ENCODE assay signal across 16 cellular contexts in the genomic region with DNA sequence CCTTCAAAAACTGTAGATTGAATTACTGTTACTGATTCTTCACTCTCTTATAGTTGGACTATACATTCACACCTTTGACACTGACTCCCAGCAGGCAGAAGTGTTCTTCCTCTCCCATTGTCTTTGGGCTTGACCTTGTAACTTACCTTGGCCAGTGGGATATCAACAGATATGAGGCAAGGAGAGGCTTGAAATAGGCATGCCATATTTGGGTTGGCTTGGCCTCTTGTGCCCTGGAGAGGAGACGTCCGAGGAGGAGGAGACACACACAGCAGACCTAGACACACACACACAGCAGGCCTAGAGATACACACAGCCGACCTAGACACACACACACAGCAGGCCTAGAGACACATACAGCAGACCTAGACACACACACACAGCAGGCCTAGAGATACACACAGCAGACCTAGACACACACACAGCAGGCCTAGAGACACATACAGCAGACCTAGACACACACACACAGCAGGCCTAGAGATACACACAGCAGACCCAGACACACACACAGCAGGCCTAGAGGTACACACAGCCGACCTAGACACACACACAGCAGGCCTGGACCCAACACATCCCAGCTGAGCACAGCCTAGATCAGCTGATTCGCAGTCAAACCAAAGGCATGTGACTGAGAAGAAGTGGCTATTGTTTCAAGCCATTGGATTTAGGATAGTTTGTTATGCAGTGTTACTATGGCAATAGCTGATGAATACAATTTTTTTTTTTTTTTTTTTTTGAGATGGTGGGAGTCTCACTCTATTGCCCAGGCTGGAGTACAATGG. TPM values are rescaled to one million over a fixed set of nuclear protein-coding genes. Genes with fewer than 3 reads are reported as not detected.
A peak's percentile ranks its signal among the peaks of the same experiment; 100 is the strongest.
DNase-seq lines count a peak whose midpoint lies in the region; ATAC-seq and TF ChIP-seq lines count a peak whose summit lies in the region.
"Had no signal": no experiment of that assay in that cellular context is flagged by ENCODE, and none has a peak within 500 bp of the region (broad histone marks: within the 10 kb centered on the region; RNA-seq: fewer than 3 reads in every experiment).

No MANE protein-coding gene starts in this region.

- H3K27me3 ChIP-seq in right atrium auricular region (no peaks in the 10 kb centered on the region), left ventricle myocardium inferior (ENCODE audit: low read depth) (no peaks in the 10 kb centered on the region)
- H3K27me3 ChIP-seq: upper lobe of left lung had no signal

- TF ChIP-seq CTCF in right atrium auricular region (IDR thresholded peaks at IDR 0.05), result no peak
- no peak for TF ChIP-seq CTCF in left ventricle myocardium inferior (IDR thresholded peaks at IDR 0.05; ENCODE audit: borderline replicate concordance)

- peak; percentile 60 for ATAC-seq in Right ventricle myocardium inferior
- ATAC-seq in T-helper 17 cell, result peak; percentile 20
- no peak for ATAC-seq in stimulated activated memory B cell treated with anti-CD40 and anti-IgM and Interleukin-4, amounts not matched to agents 10 μg/mL and 1 μg/mL and 100 μg/mL, for 72 hours
- no peak for ATAC-seq in GM19023 (IDR thresholded peaks at IDR 0.05; ENCODE audit: unreplicated experiment)
- ATAC-seq in GM18505 (IDR thresholded peaks at IDR 0.05; ENCODE audit: unreplicated experiment), result no peak
- ATAC-seq: HCT116 had no signal

- no peaks in the 10 kb centered on the region for H3K27me3 Mint-ChIP-seq in T-helper 17 cell
- no peaks in the 10 kb centered on the region for H3K27me3 Mint-ChIP-seq in stimulated activated memory B cell treated with anti-CD40 and anti-IgM and Interleukin-4, amounts not matched to agents 10 μg/mL and 1 μg/mL and 100 μg/mL, for 72 hours
- H3K27me3 Mint-ChIP-seq: activated naive CD8-positive, alpha-beta T cell treated with anti-CD3 and anti-CD28 coated beads for 36 hours had no signal

- H3K9me3 ChIP-seq in right atrium auricular region (no peaks in the 10 kb centered on the region), T-helper 17 cell (ENCODE audit: control insufficient read depth, low read length, poor library complexity, severe bottlenecking) (no peaks in the 10 kb centered on the region), left ventricle myocardium inferior (replicated peaks) (no peaks in the 10 kb centered on the region)
- H3K9me3 ChIP-seq: upper lobe of left lung had no signal

- H3K4me1 Mint-ChIP-seq in T-helper 17 cell, result peaks cover 7% of the 10 kb centered on the region
- peaks cover 18% of the 10 kb centered on the region for H3K4me1 Mint-ChIP-seq in stimulated activated memory B cell treated with anti-CD40 and anti-IgM and Interleukin-4, amounts not matched to agents 10 μg/mL and 1 μg/mL and 100 μg/mL, for 72 hours
- H3K4me1 Mint-ChIP-seq: activated naive CD8-positive, alpha-beta T cell treated with anti-CD3 and anti-CD28 coated beads for 36 hours had no signal

- H3K27ac ChIP-seq in right atrium auricular region (no peak overlapping the region), left ventricle myocardium inferior (replicated peaks) (peak overlapping the region; percentile 8)
- H3K27ac ChIP-seq: KMS-11, upper lobe of left lung had no signal

- no peak overlapping the region for H3K4me3 Mint-ChIP-seq in T-helper 17 cell
- no peak overlapping the region for H3K4me3 Mint-ChIP-seq in stimulated activated memory B cell treated with anti-CD40 and anti-IgM and Interleukin-4, amounts not matched to agents 10 μg/mL and 1 μg/mL and 100 μg/mL, for 72 hours
- H3K4me3 Mint-ChIP-seq: activated naive CD8-positive, alpha-beta T cell treated with anti-CD3 and anti-CD28 coated beads for 36 hours had no signal

- H3K9me3 Mint-ChIP-seq in stimulated activated memory B cell treated with anti-CD40 and anti-IgM and Interleukin-4, amounts not matched to agents 10 μg/mL and 1 μg/mL and 100 μg/mL, for 72 hours, result no peaks in the 10 kb centered on the region
- H3K9me3 Mint-ChIP-seq: activated naive CD8-positive, alpha-beta T cell treated with anti-CD3 and anti-CD28 coated beads for 36 hours had no signal

- H3K4me1 ChIP-seq in right atrium auricular region (peaks cover 0 to 10% of the 10 kb centered on the region in 2 donors), left ventricle myocardium inferior (peaks cover 20% of the 10 kb centered on the region)
- H3K4me1 ChIP-seq: upper lobe of left lung had no signal

- H3K36me3 Mint-ChIP-seq in T-helper 17 cell (ENCODE audit: low read depth), result peaks cover 3% of the 10 kb centered on the region
- no peaks in the 10 kb centered on the region for H3K36me3 Mint-ChIP-seq in stimulated activated memory B cell treated with anti-CD40 and anti-IgM and Interleukin-4, amounts not matched to agents 10 μg/mL and 1 μg/mL and 100 μg/mL, for 72 hours
- H3K36me3 Mint-ChIP-seq: activated naive CD8-positive, alpha-beta T cell treated with anti-CD3 and anti-CD28 coated beads for 36 hours had no signal

- TF ChIP-seq POLR2A in GM18505 (IDR thresholded peaks at IDR 0.05; ENCODE audit: borderline replicate concordance, extremely low read depth, insufficient read depth, insufficient read length), result no peak

- DNase-seq in Right ventricle myocardium inferior (ENCODE audit: missing footprints), result no peak
- no peak for DNase-seq in right atrium auricular region (ENCODE audit: low spot score)
- DNase-seq in T-helper 17 cell, result no peak
- no peak for DNase-seq in left ventricle myocardium inferior
- DNase-seq in SIG-M5 (lab: John Stamatoyannopoulos, UW), result no peak
- DNase-seq: activated CD4-positive, alpha-beta T cell treated with anti-CD3 and anti-CD28 coated beads for 48 hours; activated naive CD8-positive, alpha-beta T cell treated with anti-CD3 and anti-CD28 coated beads for 36 hours; NCI-H1694; NK-92 treated with Interleukin-12 subunit alpha and Interleukin-12 subunit beta, amount 100 ng/mL, for 24 hours; stimulated activated naive CD4-positive, alpha-beta T cell treated with Interleukin-2 at 50 U/mL for 16 hours; upper lobe of left lung had no signal

- intact Hi-C loops in Right ventricle myocardium inferior (cut with DNase I) (no loop called here), left ventricle myocardium inferior (cut with micrococcal nuclease) (no loop called here)

- no peak overlapping the region for H3K27ac Mint-ChIP-seq in T-helper 17 cell
- H3K27ac Mint-ChIP-seq in stimulated activated memory B cell treated with anti-CD40 and anti-IgM and Interleukin-4, amounts not matched to agents 10 μg/mL and 1 μg/mL and 100 μg/mL, for 72 hours, result peak overlapping the region; percentile 57
- H3K27ac Mint-ChIP-seq: activated naive CD8-positive, alpha-beta T cell treated with anti-CD3 and anti-CD28 coated beads for 36 hours had no signal

- H3K4me3 ChIP-seq in right atrium auricular region (no peak overlapping the region), left ventricle myocardium inferior (no peak overlapping the region)
- H3K4me3 ChIP-seq: upper lobe of left lung had no signal

- H3K36me3 ChIP-seq in right atrium auricular region (no peaks in the 10 kb centered on the region), left ventricle myocardium inferior (no peaks in the 10 kb centered on the region)
- H3K36me3 ChIP-seq: upper lobe of left lung had no signal

RNA-seq across cellular contexts. Expression of a gene that starts 12.5 kb away (rescaled TPM):
- total RNA-seq in Right ventricle myocardium inferior (40.8 TPM), right atrium auricular region (10 to 100 TPM; 26.3 to 38.8 TPM), T-helper 17 cell (10 to 100 TPM; 13.5 to 19.2 TPM), left ventricle myocardium inferior (43.0 TPM)

Comparison
In these comparisons a context has a peak if more than half of its experiments do, and no peak if none do; other contexts are left out.
1. ATAC-seq: peak in Right ventricle myocardium inferior (single experiment) and T-helper 17 cell (single experiment); none in stimulated activated memory B cell treated with anti-CD40 and anti-IgM and Interleukin-4, amounts not matched to agents 10 μg/mL and 1 μg/mL and 100 μg/mL, for 72 hours (single experiment), GM19023 (single experiment) and GM18505 (single experiment).